9 cellular contexts compared by ENCODE assay signal in genomic region chr16:74698220-74698619, GRCh38. TPM values are rescaled to one million over a fixed set of nuclear protein-coding genes. Genes with fewer than 3 reads are reported as not detected.
DNase-seq lines count a peak whose midpoint lies in the region; ATAC-seq, FAIRE-seq and TF ChIP-seq lines count a peak whose summit lies in the region.
"Had no signal": no experiment of that assay in that cellular context is flagged by ENCODE, and none has a peak within 500 bp of the region (broad histone marks: within the 10 kb centered on the region; RNA-seq: fewer than 3 reads in every experiment).

No MANE protein-coding gene starts in this region.

- H3K4me3 ChIP-seq in A549 = 0 out of 3 replicates have a peak overlapping the region, but pooled peaks have one; percentile 2
- H3K4me3 ChIP-seq: gastroesophageal sphincter had no signal

- no peak for DNase-seq in A549 (ENCODE audit: low read depth in 1 of 2, low spot score in 1 of 2)
- DNase-seq in GM13977 (ENCODE audit: low spot score) = peak; percentile 62
- peak; percentile 29 for DNase-seq in RKO (ENCODE audit: low spot score)
- DNase-seq in fibroblast of peridontal ligament (ENCODE audit: extremely low read depth) = peak; percentile 17
- DNase-seq in kidney glomerular epithelial cell (lab: John Stamatoyannopoulos, UW) = no peak
- DNase-seq in NCI-H1436 (lab: John Stamatoyannopoulos, UW) = no peak
- DNase-seq in NCI-H748 treated with DMSO at 0.1 percent for 48 hours (lab: John Stamatoyannopoulos, UW) = no peak
- no peak for DNase-seq in NCI-H1417 treated with DMSO at 0.1 percent for 48 hours (lab: John Stamatoyannopoulos, UW)

- TF ChIP-seq CTCF in A549 (IDR thresholded peaks at IDR 0.05) = no peak
- TF ChIP-seq CTCF in GM13977 (IDR thresholded peaks at IDR 0.05; ENCODE audit: extremely low read depth, insufficient read depth, missing control alignments) = no peak

- no peak for ATAC-seq in A549
- ATAC-seq: gastroesophageal sphincter had no signal

- CTCF ChIA-PET in A549 (lab: Yijun Ruan, JAX) = interaction anchor here (1.9 to 8.6 kb wide), 2 partner anchors 12 to 165 kb away, joined by 9 to 70 read pairs; no protein-coding TSS in a partner anchor

- TF ChIP-seq EP300 in A549 (IDR thresholded peaks at IDR 0.05) = no peak

- in situ Hi-C loops in GM13977 (cut with MboI; ENCODE audit: low pct_unique_long_range_greater_than_20kb, low sequenced_read_pairs, unreplicated experiment) = no loop called here

- no peak for TF ChIP-seq POLR2A in A549 (IDR thresholded peaks at IDR 0.05; ENCODE audit: low read length)

- POLR2A ChIA-PET in A549 (lab: Yijun Ruan, JAX) = no interaction called here

- no peaks in the 10 kb centered on the region for H3K9me3 ChIP-seq in A549
- H3K9me3 ChIP-seq: gastroesophageal sphincter had no signal

- 38% methylated on average over 4 of the region's 4 CpGs for WGBS in A549 (ENCODE audit: missing lambda C conversion rate)

- no peak for FAIRE-seq in A549 (lab: Jason Lieb, UNC)

- TF ChIP-seq RAD21 in A549 (conservative IDR thresholded peaks at IDR 0.05 in 1 of 2, IDR thresholded peaks at IDR 0.05 in 1 of 2) = no peak

- H3K27ac ChIP-seq in A549 = peak overlapping the region; percentile 6 to 68; a peak in 3 of 6 replicates
- H3K27ac ChIP-seq: gastroesophageal sphincter had no signal

- peak overlapping the region; percentile 78 for H3K4me2 ChIP-seq in A549

- peaks cover 28% of the 10 kb centered on the region for H3K4me1 ChIP-seq in A549

TF ChIP-seq in A549, 52 proteins besides CTCF, POLR2A, EP300 and RAD21:
- no peak for TF ChIP-seq MAX (IDR thresholded peaks at IDR 0.05)
- no peak for TF ChIP-seq HMGXB4 (CRISPR knock-in tag; IDR thresholded peaks at IDR 0.05; ENCODE audit: borderline replicate concordance)
- TF ChIP-seq JUN (IDR thresholded peaks at IDR 0.05) = no peak
- no peak for TF ChIP-seq HEYL (CRISPR knock-in tag; IDR thresholded peaks at IDR 0.05)
- no peak for TF ChIP-seq HDAC2 (IDR thresholded peaks at IDR 0.05)
- TF ChIP-seq PBX3 (IDR thresholded peaks at IDR 0.05) = no peak
- no peak for TF ChIP-seq CBX2 (IDR thresholded peaks at IDR 0.05; ENCODE audit: borderline replicate concordance, low read depth)
- no peak for TF ChIP-seq CEBPB (IDR thresholded peaks at IDR 0.05)
- TF ChIP-seq HES2 (IDR thresholded peaks at IDR 0.05) = no peak
- TF ChIP-seq JUNB (IDR thresholded peaks at IDR 0.05) = no peak

RNA-seq across cellular contexts. Expression of gene MLKL, which starts 2.4 kb away (rescaled TPM):
- polyA plus RNA-seq in A549 (2011; rRNA removed) = 17.9 and 18.8 TPM in 2 replicates
- polyA plus RNA-seq in A549 (2012; cell fraction: cytosol; rRNA removed) = 9.6 and 10.2 TPM in 2 replicates
- polyA plus RNA-seq in A549 (2012; cell fraction: nucleus; rRNA removed) = 11.6 and 14.2 TPM in 2 replicates
- polyA plus RNA-seq in A549 (2017; fragmentation: RNase III; extraction: RNeasy Plus Mini Kit Qiagen cat#74134 plus additional on column Dnase treatment) = 12.3 to 14.3 TPM (median 12.6 TPM) in 3 replicates
- polyA minus RNA-seq in A549 (2011; rRNA and poly(A)+ RNA removed) = 6.2 and 8.9 TPM in 2 replicates

RNA-seq across cellular contexts. Expression of gene RFWD3, which starts 31.5 kb away (rescaled TPM):
- polyA plus RNA-seq in A549 (2011; rRNA removed) = 50.6 and 52.5 TPM in 2 replicates
- 27.6 and 35.9 TPM in 2 replicates for polyA plus RNA-seq in A549 (2012; cell fraction: cytosol; rRNA removed)
- polyA plus RNA-seq in A549 (2012; cell fraction: nucleus; rRNA removed) = 27.8 and 37.0 TPM in 2 replicates
- polyA plus RNA-seq in A549 (2017; fragmentation: RNase III; extraction: RNeasy Plus Mini Kit Qiagen cat#74134 plus additional on column Dnase treatment) = 36.1 to 43.2 TPM (median 36.7 TPM) in 3 replicates
- 81.6 and 86.0 TPM in 2 replicates for polyA minus RNA-seq in A549 (2011; rRNA and poly(A)+ RNA removed)

Comparison
In these comparisons a context has a peak if more than half of its experiments do, and no peak if none do; other contexts are left out.
1. DNase-seq: peak in GM13977 (single experiment), RKO (single experiment) and fibroblast of peridontal ligament (single experiment); none in A549 (0 of 2), kidney glomerular epithelial cell (single experiment), NCI-H1436 (single experiment), NCI-H748 treated with DMSO at 0.1 percent for 48 hours (single experiment) and NCI-H1417 treated with DMSO at 0.1 percent for 48 hours (single experiment).